In the genomic region with DNA sequence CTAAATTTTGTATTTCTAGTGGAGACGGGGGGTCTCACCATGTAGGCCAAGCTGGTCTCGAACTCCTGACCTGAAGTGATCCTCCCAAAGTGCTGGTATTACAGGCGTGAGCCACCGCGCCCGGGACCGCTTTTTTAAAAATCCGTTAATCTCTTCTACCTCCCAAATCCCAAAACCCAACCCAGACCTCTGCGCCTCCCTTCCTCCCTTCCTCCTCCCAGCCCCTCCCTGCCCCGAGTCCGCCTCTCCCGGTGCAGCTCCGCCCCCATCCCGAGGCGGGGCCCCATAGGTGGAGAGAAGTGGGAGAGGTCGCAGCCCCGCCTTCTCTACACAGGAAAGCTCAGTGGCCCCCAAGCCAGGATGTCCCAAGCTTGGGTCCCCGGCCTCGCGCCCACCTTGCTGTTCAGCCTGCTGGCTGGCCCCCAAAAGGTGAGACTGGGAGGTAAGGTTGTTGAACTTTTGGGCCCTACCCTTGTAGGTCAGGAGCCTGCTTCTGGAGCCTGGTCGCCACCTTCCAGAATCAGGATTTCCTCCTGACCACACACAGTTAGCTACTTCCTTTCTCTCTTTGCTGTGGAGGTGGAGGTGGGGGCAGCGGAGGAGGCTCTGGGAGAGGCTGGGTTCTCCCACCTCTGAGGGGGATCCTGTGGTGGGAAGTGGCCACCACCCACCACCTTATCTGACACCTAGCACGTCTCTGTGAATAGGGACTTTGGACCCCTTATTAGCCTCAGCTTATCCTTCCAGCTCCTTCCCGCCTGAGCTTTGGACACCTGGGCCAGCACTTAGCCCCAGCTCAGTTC, we compare ENCODE assay signal across 8 cellular contexts. TPM values are rescaled to one million over a fixed set of nuclear protein-coding genes. Genes with fewer than 3 reads are reported as not detected.
DNase-seq lines count a peak whose midpoint lies in the region; ATAC-seq and TF ChIP-seq lines count a peak whose summit lies in the region.

A gene (plus strand): TSS at position 325 of the 803 bp plus-strand sequence. CDS start 36 bp downstream, at position 361.

- POLR2A ChIA-PET in RWPE1 (lab: Yijun Ruan, JAX; ENCODE audit: low non-redundant PET): no interaction called here

- TF ChIP-seq CTCF in RWPE1 (conservative IDR thresholded peaks at IDR 0.05; ENCODE audit: low read depth) (no peak), heart right ventricle (IDR thresholded peaks at IDR 0.05) (no peak)

- WGBS in heart right ventricle, 2 donors: 33 to 38% methylated on average over 24 of the region's 24 CpGs

- ATAC-seq in heart right ventricle: no peak
- ATAC-seq in GM21447 (IDR thresholded peaks at IDR 0.05; ENCODE audit: unreplicated experiment): no peak
- no peak for ATAC-seq in HG02970 (IDR thresholded peaks at IDR 0.05; ENCODE audit: low FRiP score, unreplicated experiment)

- DNase-seq in NOMO-1 treated with DMSO at 0.1 percent for 48 hours (lab: John Stamatoyannopoulos, UW; ENCODE audit: unreplicated experiment) (peak; percentile 9), NOMO-1 (lab: John Stamatoyannopoulos, UW; ENCODE audit: unreplicated experiment in 2 of 2) (no peak), RWPE1 (ENCODE audit: low spot score) (peak; percentile 48), heart right ventricle (no peak), NCI-H1436 treated with DMSO at 0.1 percent for 48 hours (lab: John Stamatoyannopoulos, UW) (no peak)

- H3K9me3 ChIP-seq in heart right ventricle: no peaks in the 10 kb centered on the region

- H3K4me3 ChIP-seq in heart right ventricle (peak within 1 kb of the TSS in 9 of 10 donors; percentile 44 to 62 (median 57)), skin epidermis (peak within 1 kb of the TSS; percentile 27 to 60 (median 48))

- H3K27ac ChIP-seq in RWPE1: peak within 1 kb of the TSS; percentile 39
- peak within 1 kb of the TSS in 4 of 10 donors; percentile 44 to 82 (median 48) for H3K27ac ChIP-seq in heart right ventricle
- H3K27ac ChIP-seq in skin epidermis: peak within 1 kb of the TSS in 19 of 21 experiments; percentile 10 to 90 (median 66)

- H3K27me3 ChIP-seq in heart right ventricle: peaks cover 0 to 51% (median 31%) of the 10 kb centered on the region in 7 donors

- CTCF ChIA-PET in RWPE1 (lab: Yijun Ruan, JAX): interaction anchor here (0.5 to 5.6 kb wide), 10 partner anchors 11 to 180 kb away, joined by 3 to 34 read pairs (median 5); a partner anchor contains a TSS

- peaks cover 0 to 33% (median 5%) of the 10 kb centered on the region in 9 donors for H3K4me1 ChIP-seq in heart right ventricle

- no peaks in the 10 kb centered on the region for H3K36me3 ChIP-seq in heart right ventricle

- intact Hi-C loops in heart right ventricle (cut with DNase I): loop anchor here in 1 of 10 donors (5.0 kb wide), 1 partner anchor 72 kb away; a partner anchor contains a TSS

RNA-seq across cellular contexts. Expression of the gene that starts here (rescaled TPM):
- not detected for total RNA-seq in heart right ventricle
- under 1 TPM in 1 of 2 donors, not detected in 1; 0.04 TPM for polyA plus RNA-seq in heart right ventricle

Comparison
In these comparisons a context has a peak if more than half of its experiments do, and no peak if none do; other contexts are left out.
1. DNase-seq: peak in NOMO-1 treated with DMSO at 0.1 percent for 48 hours (single experiment) and RWPE1 (single experiment); none in NOMO-1 (0 of 2), heart right ventricle (0 of 2) and NCI-H1436 treated with DMSO at 0.1 percent for 48 hours (single experiment).